21 cellular contexts compared by ENCODE assay signal in genomic region chr16:71854369-71854948, GRCh38. TPM values are rescaled to one million over a fixed set of nuclear protein-coding genes. Genes with fewer than 3 reads are reported as not detected.
DNase-seq lines count a peak whose midpoint lies in the region; ATAC-seq, FAIRE-seq and TF ChIP-seq lines count a peak whose summit lies in the region.
"Had no signal": no experiment of that assay in that cellular context is flagged by ENCODE, and none has a peak within 500 bp of the region (broad histone marks: within the 10 kb centered on the region; RNA-seq: fewer than 3 reads in every experiment).

No MANE protein-coding gene starts in this region.

- no peaks in the 10 kb centered on the region for H3K27me3 Mint-ChIP-seq in activated T-cell treated with anti-CD3 and anti-CD28 coated beads, Interleukin-2, amount 50 U/mL, for 24 hours
- H3K27me3 Mint-ChIP-seq in activated T-cell treated with anti-CD3 and anti-CD28 coated beads, Interleukin-2, amount 50 U/mL, for 4 hours (ENCODE audit: low read depth), result no peaks in the 10 kb centered on the region

- peaks cover 41% of the 10 kb centered on the region for H3K36me3 ChIP-seq in left ventricle myocardium inferior
- peaks cover 0 to 99% (median 41%) of the 10 kb centered on the region in 6 donors for H3K36me3 ChIP-seq in spleen

- H3K4me3 ChIP-seq in left ventricle myocardium inferior (no peak overlapping the region), spleen (no peak overlapping the region)
- H3K4me3 ChIP-seq: thyroid gland had no signal

- H3K36me3 Mint-ChIP-seq in activated T-cell treated with anti-CD3 and anti-CD28 coated beads, Interleukin-2, amount 50 U/mL, for 24 hours (ENCODE audit: low read depth), result peaks cover 86% of the 10 kb centered on the region
- H3K36me3 Mint-ChIP-seq in activated T-cell treated with anti-CD3 and anti-CD28 coated beads, Interleukin-2, amount 50 U/mL, for 4 hours (ENCODE audit: insufficient read depth), result peaks cover 30% of the 10 kb centered on the region

- no peak for DNase-seq in activated T-cell treated with anti-CD3 and anti-CD28 coated beads, Interleukin-2, amount 50 U/mL, for 24 hours
- DNase-seq in activated T-cell treated with anti-CD3 and anti-CD28 coated beads, Interleukin-2, amount 50 U/mL, for 4 hours, result no peak
- DNase-seq in RCC 7860 (ENCODE audit: low spot score), result peak; percentile 61
- DNase-seq in left ventricle myocardium inferior, result no peak
- no peak for DNase-seq in spleen
- no peak for DNase-seq in NCI-H2196 (lab: John Stamatoyannopoulos, UW; ENCODE audit: unreplicated experiment)
- DNase-seq in Kasumi-1 (lab: John Stamatoyannopoulos, UW), result no peak
- DNase-seq: activated CD4-positive, CD25-positive, alpha-beta regulatory T cell; activated effector memory CD4-positive, alpha-beta T cell treated with anti-CD3 and anti-CD28 coated beads, Interleukin-2, amount 50 U/mL, for 16 hours; central memory CD4-positive, alpha-beta T cell; DND-41; effector memory CD4-positive, alpha-beta T cell; head of caudate nucleus; NCI-H1694 treated with DMSO at 0.1 percent for 48 hours; retina; T-helper 2 cell; thyroid gland had no signal

- intact Hi-C loops in left ventricle myocardium inferior (cut with micrococcal nuclease), result no loop called here
- intact Hi-C loops in spleen (cut with DNase I; ENCODE audit: low total_unique reads), result no loop called here

- no peak for ATAC-seq in activated T-cell treated with anti-CD3 and anti-CD28 coated beads, Interleukin-2, amount 50 U/mL, for 4 hours
- no peak for ATAC-seq in HG02973 (IDR thresholded peaks at IDR 0.05; ENCODE audit: unreplicated experiment)

- H3K27ac ChIP-seq in left ventricle myocardium inferior (replicated peaks), result peak overlapping the region; percentile 57
- peak overlapping the region in 5 of 8 donors; percentile 46 to 75 (median 49) for H3K27ac ChIP-seq in spleen
- H3K27ac ChIP-seq: C4-2B, thyroid gland had no signal

- peak overlapping the region; percentile 50 for H3K27ac Mint-ChIP-seq in activated T-cell treated with anti-CD3 and anti-CD28 coated beads, Interleukin-2, amount 50 U/mL, for 24 hours

- H3K27me3 ChIP-seq in left ventricle myocardium inferior (ENCODE audit: low read depth), result no peaks in the 10 kb centered on the region
- H3K27me3 ChIP-seq in spleen (replicated peaks in 1 of 7), result no peaks in the 10 kb centered on the region
- H3K27me3 ChIP-seq: thyroid gland had no signal

- H3K9me3 ChIP-seq in left ventricle myocardium inferior (replicated peaks), result no peaks in the 10 kb centered on the region
- no peaks in the 10 kb centered on the region for H3K9me3 ChIP-seq in spleen
- H3K9me3 ChIP-seq: thyroid gland had no signal

- H3K9me3 Mint-ChIP-seq in activated T-cell treated with anti-CD3 and anti-CD28 coated beads, Interleukin-2, amount 50 U/mL, for 24 hours, result no peaks in the 10 kb centered on the region
- no peaks in the 10 kb centered on the region for H3K9me3 Mint-ChIP-seq in activated T-cell treated with anti-CD3 and anti-CD28 coated beads, Interleukin-2, amount 50 U/mL, for 4 hours

- 76 to 89% (median 80%) methylated on average over 4 of the region's 4 CpGs for WGBS in spleen, 5 donors

- peak; percentile 76 for FAIRE-seq in RCC 7860 (lab: Jason Lieb, UNC)
- FAIRE-seq: A204.1, H1 had no signal

- no peak for TF ChIP-seq POLR2A in spleen (IDR thresholded peaks at IDR 0.05)

- no peak for TF ChIP-seq CTCF in left ventricle myocardium inferior (IDR thresholded peaks at IDR 0.05; ENCODE audit: borderline replicate concordance)
- TF ChIP-seq CTCF in spleen (IDR thresholded peaks at IDR 0.05 in 8 of 11, conservative IDR thresholded peaks at IDR 0.05 in 3 of 11), result no peak

- peaks cover 64% of the 10 kb centered on the region for H3K4me1 ChIP-seq in left ventricle myocardium inferior
- H3K4me1 ChIP-seq in spleen, result peaks cover 7 to 74% (median 41%) of the 10 kb centered on the region in 6 donors
- H3K4me1 ChIP-seq: thyroid gland had no signal

- peaks cover 60% of the 10 kb centered on the region for H3K4me1 Mint-ChIP-seq in activated T-cell treated with anti-CD3 and anti-CD28 coated beads, Interleukin-2, amount 50 U/mL, for 24 hours (ENCODE audit: low read depth)
- H3K4me1 Mint-ChIP-seq in activated T-cell treated with anti-CD3 and anti-CD28 coated beads, Interleukin-2, amount 50 U/mL, for 4 hours (ENCODE audit: low read depth), result peaks cover 64% of the 10 kb centered on the region

- H3K4me3 Mint-ChIP-seq in activated T-cell treated with anti-CD3 and anti-CD28 coated beads, Interleukin-2, amount 50 U/mL, for 24 hours, result no peak overlapping the region
- no peak overlapping the region for H3K4me3 Mint-ChIP-seq in activated T-cell treated with anti-CD3 and anti-CD28 coated beads, Interleukin-2, amount 50 U/mL, for 4 hours

RNA-seq across cellular contexts. Expression of gene ATXN1L, which starts 8.7 kb away (rescaled TPM):
- total RNA-seq in activated T-cell treated with anti-CD3 and anti-CD28 coated beads, Interleukin-2, amount 50 U/mL, for 4 hours, result 10 to 100 TPM; 15.3 to 17.3 (median 15.5) TPM
- total RNA-seq in left ventricle myocardium inferior (14.0 TPM), spleen (10 to 100 TPM; 25.5 to 37.5 (median 31.1) TPM)
- polyA plus RNA-seq in spleen, result 1 to 10 TPM; 3.1 to 8.1 (median 3.3) TPM

RNA-seq across cellular contexts. Expression of gene ZNF821, which starts 29.5 kb away (rescaled TPM):
- 1 to 10 TPM; 3.4 to 6.5 (median 4.1) TPM for total RNA-seq in activated T-cell treated with anti-CD3 and anti-CD28 coated beads, Interleukin-2, amount 50 U/mL, for 4 hours
- total RNA-seq in left ventricle myocardium inferior (3.0 TPM), spleen (10 to 100 TPM in 5 of 7 donors, 1 to 10 TPM in 2; 7.9 to 15.9 (median 10.6) TPM)
- polyA plus RNA-seq in spleen, result 10 to 100 TPM in 1 of 3 donors, 1 to 10 TPM in 2; 8.7 to 13.7 (median 9.6) TPM

RNA-seq across cellular contexts. Expression of gene IST1, which starts 40.9 kb away (rescaled TPM):
- total RNA-seq in activated T-cell treated with anti-CD3 and anti-CD28 coated beads, Interleukin-2, amount 50 U/mL, for 4 hours, result 100 to 1,000 TPM; 149 to 176 (median 158) TPM
- total RNA-seq in left ventricle myocardium inferior (109 TPM), spleen (100 to 1,000 TPM; 208 to 249 (median 232) TPM)
- 100 to 1,000 TPM in 2 of 3 donors, 10 to 100 TPM in 1; 99.0 to 131 (median 127) TPM for polyA plus RNA-seq in spleen

RNA-seq across cellular contexts. Expression of gene AP1G1, which starts 45.8 kb away (rescaled TPM):
- 10 to 100 TPM; 88.5 to 98.7 (median 90.1) TPM for total RNA-seq in activated T-cell treated with anti-CD3 and anti-CD28 coated beads, Interleukin-2, amount 50 U/mL, for 4 hours
- total RNA-seq in left ventricle myocardium inferior, result 30.7 TPM
- 100 to 1,000 TPM in 5 of 7 donors, 10 to 100 TPM in 2; 86.2 to 125 (median 104) TPM for total RNA-seq in spleen
- 10 to 100 TPM; 11.2 to 15.8 (median 14.5) TPM for polyA plus RNA-seq in spleen
